In genomic region chr20:23889775-23890187, GRCh38 we compare ENCODE assay signal across 7 cellular contexts.
A peak's percentile ranks its signal among the peaks of the same experiment; 100 is the strongest.
DNase-seq lines count a peak whose midpoint lies in the region; ATAC-seq lines count a peak whose summit lies in the region.

No MANE protein-coding gene starts in this region.

- no peaks in the 10 kb centered on the region for H3K9me3 ChIP-seq in effector memory CD4-positive, alpha-beta T cell (ENCODE audit: control insufficient read depth, low read length)

- peak; percentile 80 to 89 for DNase-seq in NCI-H524 (lab: John Stamatoyannopoulos, UW)
- peak; percentile 64 to 72 for DNase-seq in activated CD4-positive, alpha-beta T cell treated with anti-CD3 and anti-CD28 coated beads, Interleukin-2, amount 50 U/mL, for 48 hours
- DNase-seq in effector memory CD4-positive, alpha-beta T cell: peak; percentile 27 to 33 (median 31)
- peak; percentile 41 for DNase-seq in midbrain (lab: John Stamatoyannopoulos, UW)
- peak; percentile 32 for DNase-seq in stimulated activated CD8-positive, alpha-beta memory T cell treated with anti-CD3 and anti-CD28 coated beads, Interleukin-7, amount 100 ng/mL, for 24 hours (ENCODE audit: low read depth)

- no peak overlapping the region for H3K4me3 ChIP-seq in effector memory CD4-positive, alpha-beta T cell (ENCODE audit: insufficient read depth, low read depth, low read length, poor library complexity, severe bottlenecking)

- no peak overlapping the region for H3K27ac ChIP-seq in effector memory CD4-positive, alpha-beta T cell (ENCODE audit: insufficient read depth, low read length, poor library complexity, severe bottlenecking)

- ATAC-seq in GM18498 (IDR thresholded peaks at IDR 0.05; ENCODE audit: unreplicated experiment) (peak; percentile 90), HG03025 (IDR thresholded peaks at IDR 0.05; ENCODE audit: low FRiP score, unreplicated experiment) (peak; percentile 75)

- H3K27me3 ChIP-seq in effector memory CD4-positive, alpha-beta T cell (replicated peaks; ENCODE audit: control insufficient read depth, insufficient read depth, low read length, poor library complexity, severe bottlenecking): no peaks in the 10 kb centered on the region

- no peaks in the 10 kb centered on the region for H3K4me1 ChIP-seq in effector memory CD4-positive, alpha-beta T cell (ENCODE audit: control insufficient read depth, insufficient read depth, low read length, poor library complexity, severe bottlenecking)

- no peaks in the 10 kb centered on the region for H3K36me3 ChIP-seq in effector memory CD4-positive, alpha-beta T cell (ENCODE audit: control insufficient read depth, insufficient read depth, low read length)

Comparison
In these comparisons a context has a peak if more than half of its experiments do, and no peak if none do; other contexts are left out.
1. DNase-seq: peak in every context shown above with its lines; median percentile 84 in NCI-H524; 68 in activated CD4-positive, alpha-beta T cell treated with anti-CD3 and anti-CD28 coated beads, Interleukin-2, amount 50 U/mL, for 48 hours; 41 in midbrain; 32 in stimulated activated CD8-positive, alpha-beta memory T cell treated with anti-CD3 and anti-CD28 coated beads, Interleukin-7, amount 100 ng/mL, for 24 hours; 31 in effector memory CD4-positive, alpha-beta T cell.